Comparison of ENCODE assay signal across 14 cellular contexts in the genomic region with DNA sequence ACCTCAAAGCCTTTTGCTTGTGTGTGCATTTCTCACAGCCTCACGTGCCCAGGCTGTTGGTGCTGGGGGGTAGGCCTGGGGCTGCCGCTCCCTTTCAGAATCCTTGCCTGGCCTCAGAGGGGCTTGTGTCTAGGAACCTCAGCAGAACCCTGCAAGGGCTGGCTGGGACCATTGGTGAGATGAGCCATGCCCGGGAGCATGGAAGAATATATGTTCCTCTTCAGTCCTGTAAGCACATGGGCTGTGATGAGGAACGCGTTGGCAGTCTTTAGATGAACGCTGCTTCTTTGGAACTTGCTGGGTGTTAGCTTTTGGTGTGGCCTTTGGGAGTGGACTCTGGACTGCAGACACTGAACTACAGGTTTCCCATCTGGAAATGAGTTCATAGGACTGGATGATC. TPM values are rescaled to one million over a fixed set of nuclear protein-coding genes. Genes with fewer than 3 reads are reported as not detected.
DNase-seq lines count a peak whose midpoint lies in the region; ATAC-seq and TF ChIP-seq lines count a peak whose summit lies in the region.
"Had no signal": no experiment of that assay in that cellular context is flagged by ENCODE, and none has a peak within 500 bp of the region (broad histone marks: within the 10 kb centered on the region; RNA-seq: fewer than 3 reads in every experiment).

No MANE protein-coding gene starts in this region.

- no peaks in the 10 kb centered on the region for H3K9me3 ChIP-seq in heart left ventricle
- H3K9me3 ChIP-seq in Panc1 (ENCODE audit: control insufficient read depth, insufficient read depth, low read depth, low read length) = no peaks in the 10 kb centered on the region
- no peaks in the 10 kb centered on the region for H3K9me3 ChIP-seq in upper lobe of left lung
- H3K9me3 ChIP-seq: left lung had no signal

- no peaks in the 10 kb centered on the region for H3K27me3 ChIP-seq in heart left ventricle
- H3K27me3 ChIP-seq in Panc1 (ENCODE audit: control insufficient read depth, insufficient read depth, low read length) = no peaks in the 10 kb centered on the region
- H3K27me3 ChIP-seq in upper lobe of left lung = no peaks in the 10 kb centered on the region
- H3K27me3 ChIP-seq: left lung had no signal

- peak; percentile 31 for ATAC-seq in Right ventricle myocardium superior (ENCODE audit: poor library complexity)
- no peak for ATAC-seq in heart left ventricle
- ATAC-seq in Panc1 = 0 out of 2 replicates have a peak, but pooled peaks have one; percentile 42
- peak; percentile 88 for ATAC-seq in left lobe of liver
- ATAC-seq in stimulated activated naive B cell treated with anti-CD40 and anti-IgM and Interleukin-4, amounts not matched to agents 10 μg/mL and 1 μg/mL and 100 μg/mL, for 72 hours (replicated peaks) = no peak
- no peak for ATAC-seq in upper lobe of left lung (ENCODE audit: low FRiP score in 2 of 2)
- ATAC-seq: left lung had no signal

- POLR2A ChIA-PET in Panc1 (lab: Charles Lee) = no interaction called here

- H3K4me3 ChIP-seq in heart left ventricle = no peak overlapping the region
- H3K4me3 ChIP-seq in Panc1 (ENCODE audit: low read depth in 2 of 2, low read length in 2 of 2) = no peak overlapping the region
- no peak overlapping the region for H3K4me3 ChIP-seq in upper lobe of left lung
- H3K4me3 ChIP-seq: left lung had no signal

- no peak overlapping the region for H3K4me3 Mint-ChIP-seq in stimulated activated naive B cell treated with anti-CD40 and anti-IgM and Interleukin-4, amounts not matched to agents 10 μg/mL and 1 μg/mL and 100 μg/mL, for 72 hours

- H3K36me3 ChIP-seq in heart left ventricle (peaks cover 0 to 45% (median 36%) of the 10 kb centered on the region in 9 donors), Panc1 (ENCODE audit: control insufficient read depth, insufficient read depth, low read length) (no peaks in the 10 kb centered on the region), upper lobe of left lung (peaks cover 3 to 35% (median 18%) of the 10 kb centered on the region in 4 donors)

- H3K27ac ChIP-seq in heart left ventricle = peak overlapping the region in 1 of 12 donors; percentile 61
- H3K27ac ChIP-seq in Panc1 (ENCODE audit: low read length) = no peak overlapping the region
- no peak overlapping the region for H3K27ac ChIP-seq in upper lobe of left lung
- H3K27ac ChIP-seq: parathyroid adenoma had no signal

- peak overlapping the region; percentile 80 for H3K27ac Mint-ChIP-seq in stimulated activated naive B cell treated with anti-CD40 and anti-IgM and Interleukin-4, amounts not matched to agents 10 μg/mL and 1 μg/mL and 100 μg/mL, for 72 hours

- 60 to 82% (median 80%) methylated on average over 4 to 6 of the region's 6 CpGs for WGBS in heart left ventricle, 4 donors
- 88 to 91% methylated on average over 3 to 6 of the region's 6 CpGs for WGBS in upper lobe of left lung, 2 donors

- H3K9me3 Mint-ChIP-seq in stimulated activated naive B cell treated with anti-CD40 and anti-IgM and Interleukin-4, amounts not matched to agents 10 μg/mL and 1 μg/mL and 100 μg/mL, for 72 hours = no peaks in the 10 kb centered on the region
- H3K9me3 Mint-ChIP-seq: T-cell had no signal

- peaks cover 35 to 49% of the 10 kb centered on the region in 2 donors for H3K36me3 Mint-ChIP-seq in stimulated activated naive B cell treated with anti-CD40 and anti-IgM and Interleukin-4, amounts not matched to agents 10 μg/mL and 1 μg/mL and 100 μg/mL, for 72 hours

- no peaks in the 10 kb centered on the region for H3K27me3 Mint-ChIP-seq in stimulated activated naive B cell treated with anti-CD40 and anti-IgM and Interleukin-4, amounts not matched to agents 10 μg/mL and 1 μg/mL and 100 μg/mL, for 72 hours
- H3K27me3 Mint-ChIP-seq: T-cell had no signal

- TF ChIP-seq POLR2A in heart left ventricle (IDR thresholded peaks at IDR 0.05) (no peak), upper lobe of left lung (IDR thresholded peaks at IDR 0.05) (no peak)

- peaks cover 38 to 60% of the 10 kb centered on the region in 2 donors for H3K4me1 Mint-ChIP-seq in stimulated activated naive B cell treated with anti-CD40 and anti-IgM and Interleukin-4, amounts not matched to agents 10 μg/mL and 1 μg/mL and 100 μg/mL, for 72 hours

- intact Hi-C loops in Right ventricle myocardium superior (cut with DNase I) = loop anchor here (10.0 kb wide), 2 partner anchors 45 to 55 kb away; no protein-coding TSS in a partner anchor
- intact Hi-C loops in heart left ventricle (cut with DNase I) = loop anchor here in 1 of 10 donors (5.0 kb wide), 1 partner anchor 53 kb away; no protein-coding TSS in a partner anchor
- intact Hi-C loops in Panc1 (cut with micrococcal nuclease; ENCODE audit: unreplicated experiment) = no loop called here

- CTCF ChIA-PET in Panc1 (lab: Charles Lee) = no interaction called here

- H3K4me1 ChIP-seq in heart left ventricle = peaks cover 0 to 27% (median 13%) of the 10 kb centered on the region in 12 donors
- no peaks in the 10 kb centered on the region for H3K4me1 ChIP-seq in Panc1 (ENCODE audit: control insufficient read depth, insufficient read depth, low read length)
- peaks cover 12 to 20% (median 15%) of the 10 kb centered on the region in 4 donors for H3K4me1 ChIP-seq in upper lobe of left lung
- H3K4me1 ChIP-seq: parathyroid adenoma had no signal

- BruUV-seq in Panc1 (replicated peaks; lab: Mats Ljungman, UMichigan) = no TSS peak

- DNase-seq in Right ventricle myocardium superior = no peak
- no peak for DNase-seq in heart left ventricle
- no peak for DNase-seq in Panc1 (ENCODE audit: low read depth, low spot score)
- DNase-seq in left lobe of liver (ENCODE audit: low spot score) = peak; percentile 66
- no peak for DNase-seq in stimulated activated naive B cell treated with anti-CD40 and anti-IgM and Interleukin-4, amounts not matched to agents 10 μg/mL and 1 μg/mL and 100 μg/mL, for 72 hours
- DNase-seq in upper lobe of left lung = no peak
- DNase-seq in AG08395 (ENCODE audit: low spot score) = no peak
- no peak for DNase-seq in NCI-H1417 (lab: John Stamatoyannopoulos, UW)
- DNase-seq: activated gamma-delta T cell treated with Interleukin-2 at 50 U/mL for 16 hours, DND-41, left lung, T-cell had no signal

- no peak for TF ChIP-seq EP300 in upper lobe of left lung (IDR thresholded peaks at IDR 0.05)

- in situ Hi-C loops in Panc1 (cut with HindIII; ENCODE audit: low pct_unique_long_range_greater_than_20kb, low sequenced_read_pairs) = no loop called here

- TF ChIP-seq CTCF in heart left ventricle (IDR thresholded peaks at IDR 0.05) = no peak
- TF ChIP-seq CTCF in Panc1 (IDR thresholded peaks at IDR 0.05) = no peak
- no peak for TF ChIP-seq CTCF in upper lobe of left lung (IDR thresholded peaks at IDR 0.05)

RNA-seq across cellular contexts. Expression of gene SLC5A10, which starts 32.0 kb away (rescaled TPM):
- not detected for total RNA-seq in Right ventricle myocardium superior
- total RNA-seq in heart left ventricle = under 1 TPM in 2 of 9 donors, not detected in 7; 0.11 to 0.31 TPM
- polyA plus RNA-seq in heart left ventricle = under 1 TPM; 0.04 to 0.08 TPM
- not detected for total RNA-seq in Panc1 (2021; ENCODE audit: unreplicated experiment)
- polyA plus RNA-seq in Panc1 (2012; ENCODE audit: insufficient read length) = not detected
- total RNA-seq in left lobe of liver = not detected
- total RNA-seq in upper lobe of left lung = not detected
- total RNA-seq: left lung, M059J had no signal

Comparison
In these comparisons a context has a peak if more than half of its experiments do, and no peak if none do; other contexts are left out.
1. ATAC-seq: peak in Right ventricle myocardium superior (single experiment), Panc1 (single experiment) and left lobe of liver (single experiment); none in heart left ventricle (0 of 4), stimulated activated naive B cell treated with anti-CD40 and anti-IgM and Interleukin-4, amounts not matched to agents 10 μg/mL and 1 μg/mL and 100 μg/mL, for 72 hours (0 of 2) and upper lobe of left lung (0 of 2).